ENCODE assay signal across 2 cellular contexts in genomic region chr19:29054886-29055675, GRCh38.
TF ChIP-seq lines count a peak whose summit lies in the region.

No MANE protein-coding gene starts in this region.

TF ChIP-seq in A549, 52 proteins besides CTCF, POLR2A, EP300 and RAD21:
- no peak for TF ChIP-seq FOSL2 (IDR thresholded peaks at IDR 0.05)
- peak; percentile 21; the same call in 1 of the 2 replicates for TF ChIP-seq FOSL2 (CRISPR knock-in tag; IDR thresholded peaks at IDR 0.05)
- no peak for TF ChIP-seq HDAC2 (IDR thresholded peaks at IDR 0.05)
- TF ChIP-seq HES2 (IDR thresholded peaks at IDR 0.05) = no peak

TF ChIP-seq in IMR-90, 13 proteins besides CTCF, POLR2A, EP300 and RAD21 (continued from another document):
- no peak for TF ChIP-seq RCOR1 (IDR thresholded peaks at IDR 0.05; ENCODE audit: insufficient replicate concordance, low read length)
- no peak for TF ChIP-seq NFE2L2 (IDR thresholded peaks at IDR 0.05; ENCODE audit: low read depth, low read length)
- no peak for TF ChIP-seq RFX5 (IDR thresholded peaks at IDR 0.05; ENCODE audit: low read depth, low read length)
- TF ChIP-seq BHLHE40 (IDR thresholded peaks at IDR 0.05; ENCODE audit: low read depth, low read length) = no peak
- TF ChIP-seq CHD1 (IDR thresholded peaks at IDR 0.05; ENCODE audit: low read depth, low read length) = no peak
TF ChIP-seq in IMR-90: peak in this region for 0.
